ENCODE assay signal across 8 cellular contexts in genomic region chr13:93017493-93018112, GRCh38.
"Had no signal": no experiment of that assay in that cellular context is flagged by ENCODE, and none has a peak within 500 bp of the region (broad histone marks: within the 10 kb centered on the region; RNA-seq: fewer than 3 reads in every experiment).

No MANE protein-coding gene starts in this region.

- ATAC-seq: GM23338 had no signal

- H2AFZ ChIP-seq: GM23338 had no signal

- H3K4me3 ChIP-seq: GM23338 had no signal

- DNase-seq: H9, HCEC 1CT, HFFc6, IMR-90, KBM-7 had no signal

- H3K27ac Mint-ChIP-seq: GM23338, H9, HFFc6 had no signal

- H3K27ac ChIP-seq: KMS-11 had no signal

- H3K4me3 Mint-ChIP-seq: GM23338, H9, HFFc6 had no signal

- FAIRE-seq: HTR-8/SVneo had no signal

- H3K9ac ChIP-seq: KMS-11 had no signal

- H3K4me2 ChIP-seq: GM23338, KMS-11 had no signal

- H3K4me1 Mint-ChIP-seq: GM23338, H9 had no signal
